1 cellular context compared by ENCODE assay signal in genomic region chr17:58394534-58395223, GRCh38.
TF ChIP-seq lines count a peak whose summit lies in the region.

No MANE protein-coding gene starts in this region.

TF ChIP-seq in HepG2, 621 proteins besides CTCF, POLR2A, EP300 and RAD21 (continued from another document and continues in another):
- TF ChIP-seq GABPB1 (CRISPR knock-in tag; IDR thresholded peaks at IDR 0.05): peak; percentile 37; the same call in 1 of the 2 replicates
- no peak for TF ChIP-seq BRCA1 (CRISPR knock-in tag; IDR thresholded peaks at IDR 0.05)
- TF ChIP-seq DMAP1 (CRISPR knock-in tag; IDR thresholded peaks at IDR 0.05): peak; percentile 26; the same call in 1 of the 2 replicates
- no peak for TF ChIP-seq TERF1 (CRISPR knock-in tag; IDR thresholded peaks at IDR 0.05)
- peak; percentile 51; the same call in 1 of the 2 replicates for TF ChIP-seq PITX1 (CRISPR knock-in tag; IDR thresholded peaks at IDR 0.05)
- TF ChIP-seq MIXL1 (CRISPR knock-in tag; IDR thresholded peaks at IDR 0.05): peak; percentile 59; the same call in 1 of the 2 replicates
- TF ChIP-seq ZNF563 (CRISPR knock-in tag; IDR thresholded peaks at IDR 0.05): no peak
- no peak for TF ChIP-seq FIP1L1 (IDR thresholded peaks at IDR 0.05; ENCODE audit: borderline replicate concordance, insufficient read depth, low read depth, low read length)
- TF ChIP-seq ZNF878 (CRISPR knock-in tag; IDR thresholded peaks at IDR 0.05): 0 out of 2 replicates have a peak, but pooled peaks have one; percentile 19
- peak; percentile 59; the same call in 1 of the 2 replicates for TF ChIP-seq ZNF704 (CRISPR knock-in tag; IDR thresholded peaks at IDR 0.05; ENCODE audit: borderline replicate concordance)
- TF ChIP-seq SP1 (IDR thresholded peaks at IDR 0.05): no peak
- TF ChIP-seq SP1 (CRISPR knock-in tag; IDR thresholded peaks at IDR 0.05): no peak
- 0 out of 2 replicates have a peak, but pooled peaks have one; percentile 72 for TF ChIP-seq FUBP1 (CRISPR knock-in tag; IDR thresholded peaks at IDR 0.05; ENCODE audit: borderline replicate concordance)
- TF ChIP-seq FOSL2 (CRISPR knock-in tag; IDR thresholded peaks at IDR 0.05): peak; percentile 86
- no peak for TF ChIP-seq GPBP1L1 (CRISPR knock-in tag; IDR thresholded peaks at IDR 0.05)
- TF ChIP-seq HDAC6 (IDR thresholded peaks at IDR 0.05; ENCODE audit: low read depth, low read length): no peak
- TF ChIP-seq ZBTB7B (CRISPR knock-in tag; IDR thresholded peaks at IDR 0.05): peak; percentile 83
- TF ChIP-seq SNAI1 (CRISPR knock-in tag; IDR thresholded peaks at IDR 0.05; ENCODE audit: borderline replicate concordance): no peak
- no peak for TF ChIP-seq ZNF224 (CRISPR knock-in tag; IDR thresholded peaks at IDR 0.05)
- TF ChIP-seq ZNF710 (CRISPR knock-in tag; IDR thresholded peaks at IDR 0.05; ENCODE audit: borderline replicate concordance): peak; percentile 47; the same call in 1 of the 2 replicates
- peak; percentile 94 for TF ChIP-seq NCOA2 (CRISPR knock-in tag; IDR thresholded peaks at IDR 0.05)
- no peak for TF ChIP-seq ZMAT5 (CRISPR knock-in tag; IDR thresholded peaks at IDR 0.05; ENCODE audit: borderline replicate concordance, low read depth)
- TF ChIP-seq ZNF350 (CRISPR knock-in tag; IDR thresholded peaks at IDR 0.05; ENCODE audit: borderline replicate concordance, low read depth): no peak
- TF ChIP-seq ZNF609 (CRISPR knock-in tag; IDR thresholded peaks at IDR 0.05; ENCODE audit: borderline replicate concordance): peak; percentile 79; the same call in 1 of the 2 replicates
- peak; percentile 69; the same call in 1 of the 2 replicates for TF ChIP-seq TP53 (CRISPR knock-in tag; conservative IDR thresholded peaks at IDR 0.05)
- no peak for TF ChIP-seq ATF5 (CRISPR knock-in tag; IDR thresholded peaks at IDR 0.05; ENCODE audit: low read depth)
- TF ChIP-seq PRPF4 (IDR thresholded peaks at IDR 0.05; ENCODE audit: low read depth, low read length, poor library complexity, severe bottlenecking): no peak
- TF ChIP-seq ZKSCAN5 (CRISPR knock-in tag; IDR thresholded peaks at IDR 0.05): no peak
- no peak for TF ChIP-seq RNF2 (conservative IDR thresholded peaks at IDR 0.05; ENCODE audit: low read depth)
- TF ChIP-seq BCL3 (CRISPR knock-in tag; IDR thresholded peaks at IDR 0.05): no peak
- TF ChIP-seq PAXIP1 (CRISPR knock-in tag; conservative IDR thresholded peaks at IDR 0.05): peak; percentile 84
- TF ChIP-seq ZBTB43 (CRISPR knock-in tag; conservative IDR thresholded peaks at IDR 0.05): peak; percentile 86; the same call in 1 of the 2 replicates
